Comparison of ENCODE assay signal across 20 cellular contexts in genomic region chr11:93278976-93279375, GRCh38. TPM values are rescaled to one million over a fixed set of nuclear protein-coding genes. Genes with fewer than 3 reads are reported as not detected.
DNase-seq lines count a peak whose midpoint lies in the region; ATAC-seq and TF ChIP-seq lines count a peak whose summit lies in the region.
"Had no signal": no experiment of that assay in that cellular context is flagged by ENCODE, and none has a peak within 500 bp of the region (broad histone marks: within the 10 kb centered on the region; RNA-seq: fewer than 3 reads in every experiment).

No MANE protein-coding gene starts in this region.

- no peaks in the 10 kb centered on the region for H3K9me3 Mint-ChIP-seq in nephron progenitor cell
- no peaks in the 10 kb centered on the region for H3K9me3 Mint-ChIP-seq in effector memory CD8-positive, alpha-beta T cell
- H3K9me3 Mint-ChIP-seq: CD4-positive, alpha-beta T cell; HFFc6 had no signal

- peak overlapping the region; percentile 55 for H3K27ac Mint-ChIP-seq in nephron progenitor cell
- H3K27ac Mint-ChIP-seq in effector memory CD8-positive, alpha-beta T cell: no peak overlapping the region
- H3K27ac Mint-ChIP-seq: CD4-positive, alpha-beta T cell; HFFc6 had no signal

- no peak for ATAC-seq in effector memory CD8-positive, alpha-beta T cell (replicated peaks)
- no peak for ATAC-seq in HG02870 (IDR thresholded peaks at IDR 0.05; ENCODE audit: unreplicated experiment)
- ATAC-seq: K562 had no signal

- POLR2A ChIA-PET in HEK293 (lab: Yijun Ruan, JAX): no interaction called here

- no peaks in the 10 kb centered on the region for H3K27me3 ChIP-seq in BE2C

- H3K27ac ChIP-seq in HEK293 (ENCODE audit: extremely low read depth, low read depth, low read length): peak overlapping the region; percentile 61
- H3K27ac ChIP-seq in VCaP: peak overlapping the region; percentile 22; the same call in 1 of the 2 replicates
- H3K27ac ChIP-seq: C4-2B, GM23248 had no signal

- H3K9me3 ChIP-seq in HEK293 (ENCODE audit: control insufficient read depth, insufficient read depth, low read depth, low read length) (no peaks in the 10 kb centered on the region), BE2C (no peaks in the 10 kb centered on the region)
- H3K9me3 ChIP-seq: Caco-2, HAP-1 had no signal

- no peak overlapping the region for H3K4me3 ChIP-seq in HEK293 (ENCODE audit: low read depth, low read length)
- no peak overlapping the region for H3K4me3 ChIP-seq in BE2C (ENCODE audit: low read depth, low read length)
- H3K4me3 ChIP-seq: GM12878, GM23248, HAP-1, K562 had no signal

- peak overlapping the region; percentile 16 for H3K4me3 Mint-ChIP-seq in nephron progenitor cell
- H3K4me3 Mint-ChIP-seq in effector memory CD8-positive, alpha-beta T cell: no peak overlapping the region
- H3K4me3 Mint-ChIP-seq: CD4-positive, alpha-beta T cell; HFFc6 had no signal

- CTCF ChIA-PET in HEK293 (lab: Yijun Ruan, JAX): no interaction called here

- peaks cover 46% of the 10 kb centered on the region for H3K4me1 Mint-ChIP-seq in nephron progenitor cell
- H3K4me1 Mint-ChIP-seq in effector memory CD8-positive, alpha-beta T cell (ENCODE audit: low read depth in 2 of 2): no peaks in the 10 kb centered on the region

- H3K36me3 Mint-ChIP-seq in nephron progenitor cell (ENCODE audit: low read depth): no peaks in the 10 kb centered on the region
- H3K36me3 Mint-ChIP-seq in effector memory CD8-positive, alpha-beta T cell (ENCODE audit: insufficient read depth): no peaks in the 10 kb centered on the region

- H3K36me3 ChIP-seq in HEK293 (ENCODE audit: control insufficient read depth in 2 of 2, insufficient read depth in 1 of 2, low read length in 2 of 2) (no peaks in the 10 kb centered on the region), BE2C (no peaks in the 10 kb centered on the region)
- H3K36me3 ChIP-seq: HAP-1 had no signal

- peaks cover 11% of the 10 kb centered on the region; the same call in 1 of the 2 replicates for H3K4me1 ChIP-seq in HEK293 (ENCODE audit: control insufficient read depth, insufficient read depth, low read length)
- H3K4me1 ChIP-seq in BE2C: peaks cover 5% of the 10 kb centered on the region
- H3K4me1 ChIP-seq: Caco-2, HAP-1 had no signal

- peaks cover 2% of the 10 kb centered on the region for H3K27me3 Mint-ChIP-seq in nephron progenitor cell (ENCODE audit: low read depth, poor library complexity)
- no peaks in the 10 kb centered on the region for H3K27me3 Mint-ChIP-seq in effector memory CD8-positive, alpha-beta T cell
- H3K27me3 Mint-ChIP-seq: CD4-positive, alpha-beta T cell had no signal

- no peak for DNase-seq in nephron progenitor cell
- no peak for DNase-seq in effector memory CD8-positive, alpha-beta T cell
- DNase-seq in BE2C: no peak
- DNase-seq: ACHN; Caco-2; CD4-positive, alpha-beta T cell; DMS153; DND-41; EL; GM23248; HFFc6; IMR-90 had no signal

- TF ChIP-seq CTCF in HEK293 (tag by site-specific recombination; IDR thresholded peaks at IDR 0.05) (no peak), VCaP (conservative IDR thresholded peaks at IDR 0.05) (no peak), nephron progenitor cell (IDR thresholded peaks at IDR 0.05) (no peak), BE2C (IDR thresholded peaks at IDR 0.05; ENCODE audit: low read depth, low read length) (no peak)

TF ChIP-seq in HEK293, 187 proteins besides CTCF, POLR2A, EP300 and RAD21:
- TF ChIP-seq ZIC2 (tag by site-specific recombination; IDR thresholded peaks at IDR 0.05): peak; percentile 27; the same call in 1 of the 2 replicates
- TF ChIP-seq ZNF274 (IDR thresholded peaks at IDR 0.05; ENCODE audit: low read length): no peak
- no peak for TF ChIP-seq ZNF274 (tag by site-specific recombination; IDR thresholded peaks at IDR 0.05; ENCODE audit: borderline replicate concordance)
- TF ChIP-seq OSR2 (tag by site-specific recombination; IDR thresholded peaks at IDR 0.05): peak; percentile 54; the same call in 1 of the 2 replicates
- peak; percentile 56 for TF ChIP-seq FEZF1 (tag by site-specific recombination; IDR thresholded peaks at IDR 0.05)
- TF ChIP-seq, protein P1, sequence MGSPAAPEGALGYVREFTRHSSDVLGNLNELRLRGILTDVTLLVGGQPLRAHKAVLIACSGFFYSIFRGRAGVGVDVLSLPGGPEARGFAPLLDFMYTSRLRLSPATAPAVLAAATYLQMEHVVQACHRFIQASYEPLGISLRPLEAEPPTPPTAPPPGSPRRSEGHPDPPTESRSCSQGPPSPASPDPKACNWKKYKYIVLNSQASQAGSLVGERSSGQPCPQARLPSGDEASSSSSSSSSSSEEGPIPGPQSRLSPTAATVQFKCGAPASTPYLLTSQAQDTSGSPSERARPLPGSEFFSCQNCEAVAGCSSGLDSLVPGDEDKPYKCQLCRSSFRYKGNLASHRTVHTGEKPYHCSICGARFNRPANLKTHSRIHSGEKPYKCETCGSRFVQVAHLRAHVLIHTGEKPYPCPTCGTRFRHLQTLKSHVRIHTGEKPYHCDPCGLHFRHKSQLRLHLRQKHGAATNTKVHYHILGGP (tag by site-specific recombination; IDR thresholded peaks at IDR 0.05): peak; percentile 51

RNA-seq across cellular contexts. Expression of gene DEUP1, which starts 51.6 kb away (rescaled TPM):
- polyA plus RNA-seq in BE2C (2012; ENCODE audit: insufficient read depth, insufficient read length, low read depth): not detected
- polyA plus RNA-seq: BJ, GM23248, IMR-90 had no signal
